ENCODE assay signal across 8 cellular contexts in genomic region chr1:149849947-149850360, GRCh38. TPM values are rescaled to one million over a fixed set of nuclear protein-coding genes. Genes with fewer than 3 reads are reported as not detected.
DNase-seq lines count a peak whose midpoint lies in the region; ATAC-seq and TF ChIP-seq lines count a peak whose summit lies in the region.

No MANE protein-coding gene starts in this region.

- CTCF ChIA-PET in Panc1 (lab: Charles Lee) = no interaction called here

- H3K27me3 ChIP-seq in Panc1 (ENCODE audit: control insufficient read depth, insufficient read depth, low read length) = no peaks in the 10 kb centered on the region
- no peaks in the 10 kb centered on the region for H3K27me3 ChIP-seq in effector memory CD4-positive, alpha-beta T cell (replicated peaks; ENCODE audit: control insufficient read depth, insufficient read depth, low read length, poor library complexity, severe bottlenecking)
- no peaks in the 10 kb centered on the region for H3K27me3 ChIP-seq in neural cell (ENCODE audit: insufficient read depth, low read depth, low read length)

- TF ChIP-seq RAD21 in neural cell (conservative IDR thresholded peaks at IDR 0.05) = no peak

- TF ChIP-seq CTCF in GM12865 (IDR thresholded peaks at IDR 0.05; ENCODE audit: insufficient read depth, low read depth, low read length, missing control alignments) = no peak
- no peak for TF ChIP-seq CTCF in Panc1 (IDR thresholded peaks at IDR 0.05)
- no peak for TF ChIP-seq CTCF in neural cell (IDR thresholded peaks at IDR 0.05; ENCODE audit: poor library complexity, severe bottlenecking)

- TF ChIP-seq EP300 in neural cell (conservative IDR thresholded peaks at IDR 0.05; ENCODE audit: poor library complexity, severe bottlenecking) = no peak

- no peak for ATAC-seq in Panc1
- no peak for ATAC-seq in HG02970 (IDR thresholded peaks at IDR 0.05; ENCODE audit: low FRiP score, unreplicated experiment)

- BruUV-seq in Panc1 (replicated peaks; lab: Mats Ljungman, UMichigan) = no TSS peak

- H3K36me3 ChIP-seq in Panc1 (ENCODE audit: control insufficient read depth, insufficient read depth, low read length) (no peaks in the 10 kb centered on the region; the same call in 1 of the 2 replicates), neural cell (ENCODE audit: insufficient read depth, low read length) (no peaks in the 10 kb centered on the region)
- H3K36me3 ChIP-seq in effector memory CD4-positive, alpha-beta T cell (ENCODE audit: control insufficient read depth, insufficient read depth, low read length) = peaks cover 4% of the 10 kb centered on the region

- peaks cover 29% of the 10 kb centered on the region for H3K4me1 ChIP-seq in Panc1 (ENCODE audit: control insufficient read depth, insufficient read depth, low read length)
- H3K4me1 ChIP-seq in effector memory CD4-positive, alpha-beta T cell (ENCODE audit: control insufficient read depth, insufficient read depth, low read length, poor library complexity, severe bottlenecking) = peaks cover 18% of the 10 kb centered on the region

- H3K9me3 ChIP-seq in Panc1 (ENCODE audit: control insufficient read depth, insufficient read depth, low read depth, low read length) (no peaks in the 10 kb centered on the region), neural cell (ENCODE audit: low read length) (no peaks in the 10 kb centered on the region)
- H3K9me3 ChIP-seq in effector memory CD4-positive, alpha-beta T cell (ENCODE audit: control insufficient read depth, low read length) = no peaks in the 10 kb centered on the region

- H3K9ac ChIP-seq in neural cell (ENCODE audit: low read length) = peak overlapping the region; percentile 60

- DNase-seq in GM12865 (ENCODE audit: low read depth) (peak; percentile 34), Panc1 (ENCODE audit: low read depth, low spot score) (no peak), hippocampal formation (lab: John Stamatoyannopoulos, UW) (no peak), 8988T (no peak), SW 1271 (lab: John Stamatoyannopoulos, UW) (no peak)
- DNase-seq in effector memory CD4-positive, alpha-beta T cell = no peak

- no peak overlapping the region for H2AFZ ChIP-seq in neural cell (ENCODE audit: low read depth, low read length)

- POLR2A ChIA-PET in Panc1 (lab: Charles Lee) = no interaction called here

- peak overlapping the region; percentile 93 for H3K4me3 ChIP-seq in GM12865 (ENCODE audit: low read depth, low read length)
- H3K4me3 ChIP-seq in Panc1 (ENCODE audit: low read depth in 2 of 2, low read length in 2 of 2) = peak overlapping the region; percentile 87 to 96
- peak overlapping the region; percentile 47 for H3K4me3 ChIP-seq in effector memory CD4-positive, alpha-beta T cell (ENCODE audit: insufficient read depth, low read depth, low read length, poor library complexity, severe bottlenecking)
- peak overlapping the region; percentile 64 for H3K4me3 ChIP-seq in neural cell (ENCODE audit: low read length)

- H3K9me2 ChIP-seq in neural cell (ENCODE audit: insufficient read depth, low read length) = no peaks in the 10 kb centered on the region

- peak overlapping the region; percentile 100 for H3K27ac ChIP-seq in Panc1 (ENCODE audit: low read length)
- peak overlapping the region; percentile 53 for H3K27ac ChIP-seq in effector memory CD4-positive, alpha-beta T cell (ENCODE audit: insufficient read depth, low read length, poor library complexity, severe bottlenecking)
- peak overlapping the region; percentile 58 for H3K27ac ChIP-seq in neural cell (ENCODE audit: low read length)

- no peaks in the 10 kb centered on the region for H4K20me1 ChIP-seq in neural cell (ENCODE audit: insufficient read depth)

- H3K79me2 ChIP-seq in neural cell (replicated peaks; ENCODE audit: insufficient read depth, low read length) = peaks cover 49% of the 10 kb centered on the region

- in situ Hi-C loops in Panc1 (cut with HindIII; ENCODE audit: low pct_unique_long_range_greater_than_20kb, low sequenced_read_pairs) = no loop called here

- no peaks in the 10 kb centered on the region for H3F3A ChIP-seq in neural cell (ENCODE audit: insufficient read depth, low read length, poor library complexity, severe bottlenecking)

- intact Hi-C loops in Panc1 (cut with micrococcal nuclease; ENCODE audit: unreplicated experiment) = no loop called here

- H3K4me2 ChIP-seq in neural cell (ENCODE audit: low read length) = peak overlapping the region; percentile 84

TF ChIP-seq in neural cell, 6 proteins besides CTCF, POLR2A, EP300 and RAD21:
- TF ChIP-seq EZH2 (IDR thresholded peaks at IDR 0.05; ENCODE audit: borderline replicate concordance, insufficient read depth, low read length, poor library complexity, severe bottlenecking) = no peak
- no peak for TF ChIP-seq TAF1 (IDR thresholded peaks at IDR 0.05; ENCODE audit: low read depth)
- TF ChIP-seq MXI1 (conservative IDR thresholded peaks at IDR 0.05; ENCODE audit: poor library complexity, severe bottlenecking) = no peak
- no peak for TF ChIP-seq SMC3 (conservative IDR thresholded peaks at IDR 0.05; ENCODE audit: poor library complexity)
- TF ChIP-seq, protein P1, sequence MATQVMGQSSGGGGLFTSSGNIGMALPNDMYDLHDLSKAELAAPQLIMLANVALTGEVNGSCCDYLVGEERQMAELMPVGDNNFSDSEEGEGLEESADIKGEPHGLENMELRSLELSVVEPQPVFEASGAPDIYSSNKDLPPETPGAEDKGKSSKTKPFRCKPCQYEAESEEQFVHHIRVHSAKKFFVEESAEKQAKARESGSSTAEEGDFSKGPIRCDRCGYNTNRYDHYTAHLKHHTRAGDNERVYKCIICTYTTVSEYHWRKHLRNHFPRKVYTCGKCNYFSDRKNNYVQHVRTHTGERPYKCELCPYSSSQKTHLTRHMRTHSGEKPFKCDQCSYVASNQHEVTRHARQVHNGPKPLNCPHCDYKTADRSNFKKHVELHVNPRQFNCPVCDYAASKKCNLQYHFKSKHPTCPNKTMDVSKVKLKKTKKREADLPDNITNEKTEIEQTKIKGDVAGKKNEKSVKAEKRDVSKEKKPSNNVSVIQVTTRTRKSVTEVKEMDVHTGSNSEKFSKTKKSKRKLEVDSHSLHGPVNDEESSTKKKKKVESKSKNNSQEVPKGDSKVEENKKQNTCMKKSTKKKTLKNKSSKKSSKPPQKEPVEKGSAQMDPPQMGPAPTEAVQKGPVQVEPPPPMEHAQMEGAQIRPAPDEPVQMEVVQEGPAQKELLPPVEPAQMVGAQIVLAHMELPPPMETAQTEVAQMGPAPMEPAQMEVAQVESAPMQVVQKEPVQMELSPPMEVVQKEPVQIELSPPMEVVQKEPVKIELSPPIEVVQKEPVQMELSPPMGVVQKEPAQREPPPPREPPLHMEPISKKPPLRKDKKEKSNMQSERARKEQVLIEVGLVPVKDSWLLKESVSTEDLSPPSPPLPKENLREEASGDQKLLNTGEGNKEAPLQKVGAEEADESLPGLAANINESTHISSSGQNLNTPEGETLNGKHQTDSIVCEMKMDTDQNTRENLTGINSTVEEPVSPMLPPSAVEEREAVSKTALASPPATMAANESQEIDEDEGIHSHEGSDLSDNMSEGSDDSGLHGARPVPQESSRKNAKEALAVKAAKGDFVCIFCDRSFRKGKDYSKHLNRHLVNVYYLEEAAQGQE (IDR thresholded peaks at IDR 0.05; ENCODE audit: borderline replicate concordance) = no peak
- TF ChIP-seq POLR2AphosphoS5 (IDR thresholded peaks at IDR 0.05) = no peak

RNA-seq across cellular contexts. Expression of gene BOLA1, which starts 49.4 kb away (rescaled TPM):
- 14.6 TPM for total RNA-seq in Panc1 (2021; ENCODE audit: unreplicated experiment)
- 21.1 TPM for polyA plus RNA-seq in Panc1 (2012; ENCODE audit: insufficient read length)
- 19.6 and 26.3 TPM in 2 replicates for polyA plus RNA-seq in neural cell
- polyA minus RNA-seq in neural cell = 8.6 and 9.0 TPM in 2 replicates
